In genomic region chr18:51184092-51184458, GRCh38 we compare ENCODE assay signal across 26 cellular contexts.
"Had no signal": no experiment of that assay in that cellular context is flagged by ENCODE, and none has a peak within 500 bp of the region (broad histone marks: within the 10 kb centered on the region; RNA-seq: fewer than 3 reads in every experiment).

No MANE protein-coding gene starts in this region.

- H3K27me3 Mint-ChIP-seq: activated CD8-positive, alpha-beta memory T cell treated with anti-CD3 and anti-CD28 coated beads, Interleukin-2, amount 10 ng/mL, durations not matched to agents 7 days and 5 days had no signal

- H3K9me3 Mint-ChIP-seq: endodermal cell, neural crest cell had no signal

- H3K4me3 Mint-ChIP-seq: activated CD8-positive, alpha-beta memory T cell treated with anti-CD3 and anti-CD28 coated beads, Interleukin-2, amount 10 ng/mL, durations not matched to agents 7 days and 5 days; endodermal cell; neural crest cell had no signal

- H3K4me3 ChIP-seq: dorsolateral prefrontal cortex, gastroesophageal sphincter, heart right ventricle, left ventricle myocardium inferior, prostate gland, right atrium auricular region, tibial artery, vagina had no signal

- H3K9me3 ChIP-seq: gastroesophageal sphincter, heart right ventricle, left ventricle myocardium inferior, prostate gland, right atrium auricular region, tibial artery, vagina had no signal

- H3K36me3 ChIP-seq: brain microvascular endothelial cell, prostate gland, right atrium auricular region, tibial artery, vagina had no signal

- H3K27ac ChIP-seq: brain microvascular endothelial cell, dorsolateral prefrontal cortex, epithelial cell of prostate, gastroesophageal sphincter, heart right ventricle, left ventricle myocardium inferior, prostate gland, right atrium auricular region, tibial artery, vagina had no signal

- ATAC-seq: activated CD8-positive, alpha-beta memory T cell treated with anti-CD3 and anti-CD28 coated beads, Interleukin-2, amount 10 ng/mL, durations not matched to agents 7 days and 5 days; gastroesophageal sphincter; heart right ventricle had no signal

- H3K27me3 ChIP-seq: brain microvascular endothelial cell, dorsolateral prefrontal cortex, gastroesophageal sphincter, heart right ventricle, right atrium auricular region, tibial artery, vagina had no signal

- H3K27ac Mint-ChIP-seq: activated CD8-positive, alpha-beta memory T cell treated with anti-CD3 and anti-CD28 coated beads, Interleukin-2, amount 10 ng/mL, durations not matched to agents 7 days and 5 days; endodermal cell had no signal

- H3K4me1 ChIP-seq: prostate gland had no signal

- DNase-seq: activated CD4-positive, CD25-positive, alpha-beta regulatory T cell; activated CD8-positive, alpha-beta memory T cell treated with anti-CD3 and anti-CD28 coated beads, Interleukin-2, amount 10 ng/mL, durations not matched to agents 7 days and 5 days; activated T-cell treated with anti-CD3 and anti-CD28 coated beads, Interleukin-2, amount 50 U/mL, for 1 hour; anterior cingulate cortex; brain microvascular endothelial cell; central memory CD4-positive, alpha-beta T cell; dorsolateral prefrontal cortex; endodermal cell; heart right ventricle; kidney glomerular epithelial cell; left ventricle myocardium inferior; mammary epithelial cell; stimulated activated CD4-positive, alpha-beta T cell treated with anti-CD3 and anti-CD28 coated beads, Interleukin-12 subunit alpha, Interleukin-12 subunit beta, amount 100 ng/mL, for 4 hours; stimulated activated CD4-positive, alpha-beta T cell treated with anti-CD3 and anti-CD28 coated beads, Interleukin-1b, Interleukin-23, amount 100 ng/mL, for 48 hours; stimulated activated CD8-positive, alpha-beta memory T cell treated with anti-CD3 and anti-CD28 coated beads, Interleukin-4, amount 100 ng/mL, for 48 hours; stimulated activated naive CD4-positive, alpha-beta T cell; substantia nigra; T-helper 1 cell; T-helper 9 cell; tibial artery had no signal
